ENCODE assay signal across 23 cellular contexts in the genomic region with DNA sequence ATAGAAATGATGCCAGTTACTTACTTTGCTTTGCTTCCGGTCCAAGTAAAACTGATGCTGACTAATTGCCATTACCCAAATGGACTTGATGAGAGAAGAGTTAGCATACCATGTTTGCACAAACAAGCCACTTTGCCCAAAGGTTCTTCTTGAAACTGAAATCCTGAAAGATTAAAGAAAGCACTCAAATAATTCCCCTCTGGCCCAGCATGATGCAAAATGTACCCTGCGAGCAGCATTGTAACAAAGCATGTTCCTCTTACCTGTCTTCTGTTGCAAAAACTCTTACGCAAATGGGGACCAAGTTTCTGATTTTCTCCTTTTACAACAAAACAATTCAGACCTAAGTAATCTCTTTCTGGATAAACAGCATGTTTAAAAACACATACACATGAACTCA.
DNase-seq lines count a peak whose midpoint lies in the region; ATAC-seq and TF ChIP-seq lines count a peak whose summit lies in the region.
"Had no signal": no experiment of that assay in that cellular context is flagged by ENCODE, and none has a peak within 500 bp of the region (broad histone marks: within the 10 kb centered on the region; RNA-seq: fewer than 3 reads in every experiment).

No MANE protein-coding gene starts in this region.

- H3K9me3 ChIP-seq in ectodermal cell (ENCODE audit: control insufficient read depth, low read length): no peaks in the 10 kb centered on the region
- H3K9me3 ChIP-seq in CD8-positive, alpha-beta T cell (ENCODE audit: low read length): no peaks in the 10 kb centered on the region
- H3K9me3 ChIP-seq: BE2C, sigmoid colon, SK-N-SH, upper lobe of right lung had no signal

- 86 to 87% methylated on average over 3 of the region's 3 CpGs for WGBS in ectodermal cell, 2 experiments

- H3K4me3 Mint-ChIP-seq in activated T-cell treated with anti-CD3 and anti-CD28 coated beads, Interleukin-2, amount 50 U/mL, for 72 hours: peak overlapping the region; percentile 94 to 99
- H3K4me3 Mint-ChIP-seq in activated CD4-positive, alpha-beta memory T cell treated with anti-CD3 and anti-CD28 coated beads for 36 hours: peak overlapping the region; percentile 92
- H3K4me3 Mint-ChIP-seq in stimulated activated naive CD8-positive, alpha-beta T cell treated with anti-CD3 and anti-CD28 coated beads, Interleukin-15, amount 100 ng/mL, for 72 hours: peak overlapping the region; percentile 45 to 96
- H3K4me3 Mint-ChIP-seq in CD8-positive, alpha-beta T cell: no peak overlapping the region
- H3K4me3 Mint-ChIP-seq: activated B cell treated with CpG ODN at 0.5 μM for 24 hours had no signal

- no peaks in the 10 kb centered on the region for H3K36me3 ChIP-seq in ectodermal cell (ENCODE audit: control insufficient read depth, insufficient read depth, low read length)
- H3K36me3 ChIP-seq in CD8-positive, alpha-beta T cell (ENCODE audit: insufficient read depth, low read length): no peaks in the 10 kb centered on the region
- H3K36me3 ChIP-seq: sigmoid colon had no signal

- TF ChIP-seq CTCF in CD8-positive, alpha-beta T cell (IDR thresholded peaks at IDR 0.05): no peak

- no peaks in the 10 kb centered on the region for H3K27me3 Mint-ChIP-seq in activated T-cell treated with anti-CD3 and anti-CD28 coated beads, Interleukin-2, amount 50 U/mL, for 72 hours (ENCODE audit: low read depth)
- no peaks in the 10 kb centered on the region for H3K27me3 Mint-ChIP-seq in activated CD4-positive, alpha-beta memory T cell treated with anti-CD3 and anti-CD28 coated beads for 36 hours
- H3K27me3 Mint-ChIP-seq in stimulated activated naive CD8-positive, alpha-beta T cell treated with anti-CD3 and anti-CD28 coated beads, Interleukin-15, amount 100 ng/mL, for 72 hours: no peaks in the 10 kb centered on the region
- no peaks in the 10 kb centered on the region for H3K27me3 Mint-ChIP-seq in CD8-positive, alpha-beta T cell (ENCODE audit: low read depth)
- H3K27me3 Mint-ChIP-seq: naive thymus-derived CD8-positive, alpha-beta T cell had no signal

- ATAC-seq in activated T-cell treated with anti-CD3 and anti-CD28 coated beads, Interleukin-2, amount 50 U/mL, for 72 hours (replicated peaks in 1 of 2): no peak
- ATAC-seq in stimulated activated naive CD8-positive, alpha-beta T cell treated with anti-CD3 and anti-CD28 coated beads, Interleukin-15, amount 100 ng/mL, for 72 hours: no peak
- no peak for ATAC-seq in HG02981 (IDR thresholded peaks at IDR 0.05; ENCODE audit: unreplicated experiment)
- no peak for ATAC-seq in CD8-positive, alpha-beta T cell
- ATAC-seq: GM12878; left ventricle myocardium superior; naive thymus-derived CD8-positive, alpha-beta T cell; upper lobe of right lung had no signal

- H3K4me1 ChIP-seq in ectodermal cell (ENCODE audit: control insufficient read depth, insufficient read depth, low read length): peaks cover 6% of the 10 kb centered on the region
- H3K4me1 ChIP-seq in CD8-positive, alpha-beta T cell (ENCODE audit: insufficient read depth, low read length): peaks cover 25% of the 10 kb centered on the region
- H3K4me1 ChIP-seq: BE2C, parathyroid adenoma, sigmoid colon had no signal

- CTCF ChIA-PET in activated CD4-positive, alpha-beta memory T cell treated with anti-CD3 and anti-CD28 coated beads for 36 hours (lab: Charles Lee): interaction anchor here (4.1 to 4.2 kb wide), 2 partner anchors 35 to 109 kb away, joined by 26 to 34 read pairs; no protein-coding TSS in a partner anchor
- CTCF ChIA-PET in CD8-positive, alpha-beta T cell (lab: Charles Lee): no interaction called here

- H3K4me1 Mint-ChIP-seq in activated T-cell treated with anti-CD3 and anti-CD28 coated beads, Interleukin-2, amount 50 U/mL, for 72 hours (ENCODE audit: low read depth): peaks cover 55% of the 10 kb centered on the region
- H3K4me1 Mint-ChIP-seq in activated CD4-positive, alpha-beta memory T cell treated with anti-CD3 and anti-CD28 coated beads for 36 hours (ENCODE audit: low read depth): peaks cover 57% of the 10 kb centered on the region
- peaks cover 53% of the 10 kb centered on the region for H3K4me1 Mint-ChIP-seq in stimulated activated naive CD8-positive, alpha-beta T cell treated with anti-CD3 and anti-CD28 coated beads, Interleukin-15, amount 100 ng/mL, for 72 hours
- peaks cover 40% of the 10 kb centered on the region for H3K4me1 Mint-ChIP-seq in CD8-positive, alpha-beta T cell (ENCODE audit: low read depth)

- H3K4me3 ChIP-seq in ectodermal cell (ENCODE audit: insufficient read depth, low read depth, low read length): no peak overlapping the region
- no peak overlapping the region for H3K4me3 ChIP-seq in CD8-positive, alpha-beta T cell (ENCODE audit: low read depth, low read length)
- H3K4me3 ChIP-seq: coronary artery, GM12878, sigmoid colon, upper lobe of right lung had no signal

- H3K27me3 ChIP-seq in ectodermal cell (ENCODE audit: control insufficient read depth, insufficient read depth, low read length, poor library complexity, severe bottlenecking): no peaks in the 10 kb centered on the region
- H3K27me3 ChIP-seq in CD8-positive, alpha-beta T cell (ENCODE audit: insufficient read depth, low read length): no peaks in the 10 kb centered on the region
- H3K27me3 ChIP-seq: BE2C, sigmoid colon, upper lobe of right lung had no signal

- POLR2A ChIA-PET in activated CD4-positive, alpha-beta memory T cell treated with anti-CD3 and anti-CD28 coated beads for 36 hours (lab: Charles Lee): no interaction called here
- POLR2A ChIA-PET in CD8-positive, alpha-beta T cell (lab: Charles Lee): no interaction called here

- H3K27ac ChIP-seq in ectodermal cell (ENCODE audit: insufficient read depth, low read depth, low read length, poor library complexity, severe bottlenecking): peak overlapping the region; percentile 44
- H3K27ac ChIP-seq in CD8-positive, alpha-beta T cell (ENCODE audit: low read depth, low read length): no peak overlapping the region
- H3K27ac ChIP-seq: coronary artery, parathyroid adenoma, sigmoid colon, upper lobe of right lung had no signal

- no peak for DNase-seq in activated T-cell treated with anti-CD3 and anti-CD28 coated beads, Interleukin-2, amount 50 U/mL, for 72 hours
- DNase-seq in activated T-cell treated with anti-CD3 and anti-CD28 coated beads for 4 hours: no peak
- no peak for DNase-seq in activated CD4-positive, alpha-beta memory T cell treated with anti-CD3 and anti-CD28 coated beads for 36 hours
- DNase-seq in stimulated activated naive CD8-positive, alpha-beta T cell treated with anti-CD3 and anti-CD28 coated beads, Interleukin-15, amount 100 ng/mL, for 72 hours: no peak
- DNase-seq in NCI-H146 treated with DMSO at 0.1 percent for 48 hours (lab: John Stamatoyannopoulos, UW; ENCODE audit: unreplicated experiment): no peak
- DNase-seq in CD8-positive, alpha-beta T cell: no peak
- DNase-seq: activated B cell treated with CpG ODN at 0.5 μM for 24 hours; amniotic stem cell; BE2C; left ventricle myocardium superior; naive thymus-derived CD8-positive, alpha-beta T cell; NCI-H1105; NCI-H2081; NCI-H82; sigmoid colon; SK-N-SH; stimulated activated CD4-positive, alpha-beta T cell treated with anti-CD3 and anti-CD28 coated beads, Interleukin-15, amount 100 ng/mL, for 24 hours; upper lobe of right lung had no signal

- H3K36me3 Mint-ChIP-seq in activated T-cell treated with anti-CD3 and anti-CD28 coated beads, Interleukin-2, amount 50 U/mL, for 72 hours (ENCODE audit: insufficient read depth in 2 of 2): peaks cover 33 to 52% of the 10 kb centered on the region in 2 donors
- H3K36me3 Mint-ChIP-seq in activated CD4-positive, alpha-beta memory T cell treated with anti-CD3 and anti-CD28 coated beads for 36 hours: peaks cover 60% of the 10 kb centered on the region
- no peaks in the 10 kb centered on the region for H3K36me3 Mint-ChIP-seq in CD8-positive, alpha-beta T cell
- H3K36me3 Mint-ChIP-seq: naive thymus-derived CD8-positive, alpha-beta T cell had no signal

- intact Hi-C loops in activated CD4-positive, alpha-beta memory T cell treated with anti-CD3 and anti-CD28 coated beads for 36 hours (cut with micrococcal nuclease): no loop called here
- intact Hi-C loops in CD8-positive, alpha-beta T cell (cut with DNase I, micrococcal nuclease): loop anchor here (5.0 to 10.0 kb wide), 4 partner anchors 110 to 1542 kb away; partner anchors contain the start of genes ARL6IP5 (in 1 of the 2), SUCLG2 (in 1 of the 2), TMF1 (in 1 of the 2) and UBA3 (in 1 of the 2)

- H3K9me3 Mint-ChIP-seq in activated T-cell treated with anti-CD3 and anti-CD28 coated beads, Interleukin-2, amount 50 U/mL, for 72 hours: no peaks in the 10 kb centered on the region
- no peaks in the 10 kb centered on the region for H3K9me3 Mint-ChIP-seq in activated CD4-positive, alpha-beta memory T cell treated with anti-CD3 and anti-CD28 coated beads for 36 hours
- H3K9me3 Mint-ChIP-seq in stimulated activated naive CD8-positive, alpha-beta T cell treated with anti-CD3 and anti-CD28 coated beads, Interleukin-15, amount 100 ng/mL, for 72 hours: no peaks in the 10 kb centered on the region
- H3K9me3 Mint-ChIP-seq in CD8-positive, alpha-beta T cell: no peaks in the 10 kb centered on the region
- H3K9me3 Mint-ChIP-seq: activated B cell treated with CpG ODN at 0.5 μM for 24 hours; naive thymus-derived CD8-positive, alpha-beta T cell had no signal

- H3K27ac Mint-ChIP-seq in activated T-cell treated with anti-CD3 and anti-CD28 coated beads, Interleukin-2, amount 50 U/mL, for 72 hours: peak overlapping the region; percentile 85
- H3K27ac Mint-ChIP-seq in activated CD4-positive, alpha-beta memory T cell treated with anti-CD3 and anti-CD28 coated beads for 36 hours: peak overlapping the region; percentile 98
- H3K27ac Mint-ChIP-seq in stimulated activated naive CD8-positive, alpha-beta T cell treated with anti-CD3 and anti-CD28 coated beads, Interleukin-15, amount 100 ng/mL, for 72 hours: peak overlapping the region in 1 of 2 donors; percentile 92
- no peak overlapping the region for H3K27ac Mint-ChIP-seq in CD8-positive, alpha-beta T cell
- H3K27ac Mint-ChIP-seq: activated B cell treated with CpG ODN at 0.5 μM for 24 hours had no signal
